Comparison of ENCODE assay signal across 1 cellular context in the genomic region with DNA sequence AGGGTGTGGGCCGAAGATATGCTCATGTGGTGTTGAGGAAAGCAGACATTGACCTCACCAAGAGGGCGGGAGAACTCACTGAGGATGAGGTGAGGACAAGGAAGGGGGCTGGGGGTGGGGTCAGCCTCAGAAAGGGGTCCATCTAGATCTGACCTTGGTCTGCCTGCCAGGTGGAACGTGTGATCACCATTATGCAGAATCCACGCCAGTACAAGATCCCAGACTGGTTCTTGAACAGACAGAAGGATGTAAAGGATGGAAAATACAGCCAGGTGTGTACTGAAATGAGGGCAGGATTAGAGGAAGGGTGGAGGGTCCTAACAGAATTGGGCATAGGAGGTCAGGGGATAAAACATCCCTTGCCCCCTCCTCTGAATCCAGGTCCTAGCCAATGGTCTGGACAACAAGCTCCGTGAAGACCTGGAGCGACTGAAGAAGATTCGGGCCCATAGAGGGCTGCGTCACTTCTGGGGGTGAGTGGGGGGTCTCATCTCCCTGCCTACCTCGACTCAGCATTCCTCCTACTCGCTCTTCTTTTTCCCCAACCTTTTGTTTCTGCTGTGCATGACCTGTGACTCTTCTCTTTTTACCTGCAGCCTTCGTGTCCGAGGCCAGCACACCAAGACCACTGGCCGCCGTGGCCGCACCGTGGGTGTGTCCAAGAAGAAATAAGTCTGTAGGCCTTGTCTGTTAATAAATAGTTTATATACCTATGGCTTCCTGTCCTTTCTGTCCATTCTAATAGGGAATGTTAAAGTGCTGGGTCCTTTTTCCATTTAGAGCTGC.
TF ChIP-seq lines count a peak whose summit lies in the region.
"Not testable (repeated sequence)": the region's sequence is repeated elsewhere in the genome, so short reads cannot be mapped to it uniquely, and the experiment has no call there.

No MANE protein-coding gene starts in this region.

TF ChIP-seq in K562, 482 proteins besides CTCF, POLR2A, EP300 and RAD21:
- peak; percentile 24 for TF ChIP-seq POLR2B (IDR thresholded peaks at IDR 0.05; ENCODE audit: low read depth, partially characterized antibody)
- TF ChIP-seq, protein P1, sequence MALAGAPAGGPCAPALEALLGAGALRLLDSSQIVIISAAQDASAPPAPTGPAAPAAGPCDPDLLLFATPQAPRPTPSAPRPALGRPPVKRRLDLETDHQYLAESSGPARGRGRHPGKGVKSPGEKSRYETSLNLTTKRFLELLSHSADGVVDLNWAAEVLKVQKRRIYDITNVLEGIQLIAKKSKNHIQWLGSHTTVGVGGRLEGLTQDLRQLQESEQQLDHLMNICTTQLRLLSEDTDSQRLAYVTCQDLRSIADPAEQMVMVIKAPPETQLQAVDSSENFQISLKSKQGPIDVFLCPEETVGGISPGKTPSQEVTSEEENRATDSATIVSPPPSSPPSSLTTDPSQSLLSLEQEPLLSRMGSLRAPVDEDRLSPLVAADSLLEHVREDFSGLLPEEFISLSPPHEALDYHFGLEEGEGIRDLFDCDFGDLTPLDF (CRISPR knock-in tag; IDR thresholded peaks at IDR 0.05): peak; percentile 47; the same call in 1 of the 2 replicates
- 0 out of 2 replicates have a peak, but pooled peaks have one; percentile 60 for TF ChIP-seq ZNF586 (CRISPR knock-in tag; conservative IDR thresholded peaks at IDR 0.05)
- TF ChIP-seq, protein P2, sequence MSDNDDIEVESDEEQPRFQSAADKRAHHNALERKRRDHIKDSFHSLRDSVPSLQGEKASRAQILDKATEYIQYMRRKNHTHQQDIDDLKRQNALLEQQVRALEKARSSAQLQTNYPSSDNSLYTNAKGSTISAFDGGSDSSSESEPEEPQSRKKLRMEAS (CRISPR knock-in tag; IDR thresholded peaks at IDR 0.05): 0 out of 2 replicates have a peak, but pooled peaks have one; percentile 32
- TF ChIP-seq, protein P3, sequence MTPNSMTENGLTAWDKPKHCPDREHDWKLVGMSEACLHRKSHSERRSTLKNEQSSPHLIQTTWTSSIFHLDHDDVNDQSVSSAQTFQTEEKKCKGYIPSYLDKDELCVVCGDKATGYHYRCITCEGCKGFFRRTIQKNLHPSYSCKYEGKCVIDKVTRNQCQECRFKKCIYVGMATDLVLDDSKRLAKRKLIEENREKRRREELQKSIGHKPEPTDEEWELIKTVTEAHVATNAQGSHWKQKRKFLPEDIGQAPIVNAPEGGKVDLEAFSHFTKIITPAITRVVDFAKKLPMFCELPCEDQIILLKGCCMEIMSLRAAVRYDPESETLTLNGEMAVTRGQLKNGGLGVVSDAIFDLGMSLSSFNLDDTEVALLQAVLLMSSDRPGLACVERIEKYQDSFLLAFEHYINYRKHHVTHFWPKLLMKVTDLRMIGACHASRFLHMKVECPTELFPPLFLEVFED (CRISPR knock-in tag; conservative IDR thresholded peaks at IDR 0.05): 0 out of 2 replicates have a peak, but pooled peaks have one; percentile 5
- TF ChIP-seq EWSR1 (IDR thresholded peaks at IDR 0.05; ENCODE audit: borderline replicate concordance, low read depth, partially characterized antibody): peak; percentile 57
- peak; percentile 42; the same call in 1 of the 2 replicates for TF ChIP-seq SUPT5H (IDR thresholded peaks at IDR 0.05)
- not testable (repeated sequence) for TF ChIP-seq BRCA1 (IDR thresholded peaks at IDR 0.05)
- peak; percentile 89; the same call in 1 of the 2 replicates for TF ChIP-seq BRCA1 (CRISPR knock-in tag; IDR thresholded peaks at IDR 0.05)
- TF ChIP-seq, protein P4, sequence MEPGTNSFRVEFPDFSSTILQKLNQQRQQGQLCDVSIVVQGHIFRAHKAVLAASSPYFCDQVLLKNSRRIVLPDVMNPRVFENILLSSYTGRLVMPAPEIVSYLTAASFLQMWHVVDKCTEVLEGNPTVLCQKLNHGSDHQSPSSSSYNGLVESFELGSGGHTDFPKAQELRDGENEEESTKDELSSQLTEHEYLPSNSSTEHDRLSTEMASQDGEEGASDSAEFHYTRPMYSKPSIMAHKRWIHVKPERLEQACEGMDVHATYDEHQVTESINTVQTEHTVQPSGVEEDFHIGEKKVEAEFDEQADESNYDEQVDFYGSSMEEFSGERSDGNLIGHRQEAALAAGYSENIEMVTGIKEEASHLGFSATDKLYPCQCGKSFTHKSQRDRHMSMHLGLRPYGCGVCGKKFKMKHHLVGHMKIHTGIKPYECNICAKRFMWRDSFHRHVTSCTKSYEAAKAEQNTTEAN (CRISPR knock-in tag; IDR thresholded peaks at IDR 0.05): peak; percentile 6; the same call in 1 of the 2 replicates
- TF ChIP-seq, protein P5, sequence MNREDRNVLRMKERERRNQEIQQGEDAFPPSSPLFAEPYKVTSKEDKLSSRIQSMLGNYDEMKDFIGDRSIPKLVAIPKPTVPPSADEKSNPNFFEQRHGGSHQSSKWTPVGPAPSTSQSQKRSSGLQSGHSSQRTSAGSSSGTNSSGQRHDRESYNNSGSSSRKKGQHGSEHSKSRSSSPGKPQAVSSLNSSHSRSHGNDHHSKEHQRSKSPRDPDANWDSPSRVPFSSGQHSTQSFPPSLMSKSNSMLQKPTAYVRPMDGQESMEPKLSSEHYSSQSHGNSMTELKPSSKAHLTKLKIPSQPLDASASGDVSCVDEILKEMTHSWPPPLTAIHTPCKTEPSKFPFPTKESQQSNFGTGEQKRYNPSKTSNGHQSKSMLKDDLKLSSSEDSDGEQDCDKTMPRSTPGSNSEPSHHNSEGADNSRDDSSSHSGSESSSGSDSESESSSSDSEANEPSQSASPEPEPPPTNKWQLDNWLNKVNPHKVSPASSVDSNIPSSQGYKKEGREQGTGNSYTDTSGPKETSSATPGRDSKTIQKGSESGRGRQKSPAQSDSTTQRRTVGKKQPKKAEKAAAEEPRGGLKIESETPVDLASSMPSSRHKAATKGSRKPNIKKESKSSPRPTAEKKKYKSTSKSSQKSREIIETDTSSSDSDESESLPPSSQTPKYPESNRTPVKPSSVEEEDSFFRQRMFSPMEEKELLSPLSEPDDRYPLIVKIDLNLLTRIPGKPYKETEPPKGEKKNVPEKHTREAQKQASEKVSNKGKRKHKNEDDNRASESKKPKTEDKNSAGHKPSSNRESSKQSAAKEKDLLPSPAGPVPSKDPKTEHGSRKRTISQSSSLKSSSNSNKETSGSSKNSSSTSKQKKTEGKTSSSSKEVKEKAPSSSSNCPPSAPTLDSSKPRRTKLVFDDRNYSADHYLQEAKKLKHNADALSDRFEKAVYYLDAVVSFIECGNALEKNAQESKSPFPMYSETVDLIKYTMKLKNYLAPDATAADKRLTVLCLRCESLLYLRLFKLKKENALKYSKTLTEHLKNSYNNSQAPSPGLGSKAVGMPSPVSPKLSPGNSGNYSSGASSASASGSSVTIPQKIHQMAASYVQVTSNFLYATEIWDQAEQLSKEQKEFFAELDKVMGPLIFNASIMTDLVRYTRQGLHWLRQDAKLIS (CRISPR knock-in tag; IDR thresholded peaks at IDR 0.05): peak; percentile 18; the same call in 1 of the 2 replicates
TF ChIP-seq in K562: peak in this region for 10; not testable (repeated sequence) for 472.
